8 cellular contexts compared by ENCODE assay signal in genomic region chr13:43879323-43880181, GRCh38. TPM values are rescaled to one million over a fixed set of nuclear protein-coding genes. Genes with fewer than 3 reads are reported as not detected.
DNase-seq lines count a peak whose midpoint lies in the region; ATAC-seq and TF ChIP-seq lines count a peak whose summit lies in the region.

Gene CCDC122 (minus strand): TSS chr13:43879740. CDS start chr13:43869376, 10,364 bp downstream.
Gene LACC1 (plus strand): TSS chr13:43879904. CDS start chr13:43880986, 1,082 bp downstream.

- no peaks in the 10 kb centered on the region for H3K36me3 ChIP-seq in HUES6 (ENCODE audit: control insufficient read depth, insufficient read depth, low read length)
- no peaks in the 10 kb centered on the region for H3K36me3 ChIP-seq in adrenal gland (replicated peaks in 1 of 2)
- H3K36me3 ChIP-seq in prostate gland, result no peaks in the 10 kb centered on the region

- H3K4me1 ChIP-seq in HUES6 (ENCODE audit: control insufficient read depth, insufficient read depth, low read length) (peaks cover 16% of the 10 kb centered on the region), adrenal gland (replicated peaks in 1 of 2) (peaks cover 11 to 26% of the 10 kb centered on the region in 2 donors), prostate gland (replicated peaks) (peaks cover 6% of the 10 kb centered on the region)

- H3K27ac ChIP-seq in HUES6 (ENCODE audit: low read depth, low read length), result peak within 1 kb of the TSS; percentile 61; the same call in 1 of the 2 replicates
- peak within 1 kb of the TSS; percentile 93 to 99 (median 97) for H3K27ac ChIP-seq in adrenal gland
- peak within 1 kb of the TSS; percentile 96 to 97 for H3K27ac ChIP-seq in prostate gland

- DNase-seq in DMS79 treated with DMSO at 0.1 percent for 48 hours (lab: John Stamatoyannopoulos, UW) (peak; percentile 42), T-cell (peak; percentile 42 to 80 (median 68)), adrenal gland (peak; percentile 83 to 92 (median 89)), left cardiac atrium (peak; percentile 91), prostate gland (ENCODE audit: low spot score) (peak; percentile 78), ureter (ENCODE audit: low spot score) (peak; percentile 84)

- H3K4me3 ChIP-seq in HUES6 (ENCODE audit: low read depth, low read length) (peak within 1 kb of the TSS; percentile 76), adrenal gland (peak within 1 kb of the TSS; percentile 1 to 96 (median 76)), prostate gland (peak within 1 kb of the TSS; percentile 80)

- TF ChIP-seq POLR2A in adrenal gland (IDR thresholded peaks at IDR 0.05) (peak; percentile 90 to 96), prostate gland (IDR thresholded peaks at IDR 0.05) (peak; percentile 68)

- CTCF ChIA-PET in T-cell (lab: Charles Lee), result interaction anchor here (0.6 to 1.1 kb wide), 5 partner anchors 15 to 1452 kb away, joined by 3 to 4 read pairs (median 3); no protein-coding TSS in a partner anchor

- peaks cover 0 to 12% of the 10 kb centered on the region in 2 donors for H3K27me3 Mint-ChIP-seq in T-cell

- intact Hi-C loops in adrenal gland (cut with DNase I) (no loop called here), left cardiac atrium (cut with DNase I) (loop anchor here in 1 of 2 donors (10.0 kb wide), 2 partner anchors 905 to 1285 kb away; no protein-coding TSS in a partner anchor), prostate gland (cut with DNase I) (loop anchor here (5.0 to 10.0 kb wide), 2 partner anchors 795 to 1282 kb away; no protein-coding TSS in a partner anchor)

- peak within 1 kb of the TSS; percentile 87 for H3K9ac ChIP-seq in HUES6 (ENCODE audit: low read length)

- H3K4me1 Mint-ChIP-seq in T-cell, result peaks cover 14 to 25% (median 24%) of the 10 kb centered on the region in 3 donors

- H3K36me3 Mint-ChIP-seq in T-cell, result no peaks in the 10 kb centered on the region

- peak within 1 kb of the TSS; percentile 66 to 88 for H3K27ac Mint-ChIP-seq in T-cell

- POLR2A ChIA-PET in T-cell (lab: Charles Lee), result no interaction called here

- H3K27me3 ChIP-seq in HUES6 (ENCODE audit: control insufficient read depth, insufficient read depth, low read length) (peaks cover 16% of the 10 kb centered on the region), adrenal gland (no peaks in the 10 kb centered on the region), prostate gland (replicated peaks; ENCODE audit: insufficient read depth) (no peaks in the 10 kb centered on the region)

- ATAC-seq in GM21367 (IDR thresholded peaks at IDR 0.05; ENCODE audit: unreplicated experiment), result peak; percentile 71
- ATAC-seq in T-cell (replicated peaks in 1 of 4), result peak; percentile 81 to 90 (median 82)
- peak; percentile 92 to 94 for ATAC-seq in left cardiac atrium

- peak within 1 kb of the TSS; percentile 85 to 88 (median 87) for H3K4me3 Mint-ChIP-seq in T-cell

- H3K9me3 Mint-ChIP-seq in T-cell, result no peaks in the 10 kb centered on the region

- TF ChIP-seq CTCF in adrenal gland (IDR thresholded peaks at IDR 0.05) (peak in 1 of 6 experiments; percentile 12), prostate gland (IDR thresholded peaks at IDR 0.05) (no peak)

- H3K9me3 ChIP-seq in HUES6 (ENCODE audit: control insufficient read depth, insufficient read depth, low read depth, low read length) (no peaks in the 10 kb centered on the region; the same call in 1 of the 2 replicates), adrenal gland (replicated peaks in 1 of 3) (no peaks in the 10 kb centered on the region), prostate gland (no peaks in the 10 kb centered on the region)

- 0 to 2% (median 2%) methylated on average over 31 to 96 of the region's 96 CpGs for WGBS in adrenal gland, 4 donors
- under 1% methylated on average over 93 of the region's 96 CpGs for WGBS in prostate gland

RNA-seq across cellular contexts. Expression of gene CCDC122, which starts in this region (rescaled TPM):
- 1 to 10 TPM in 2 of 5 donors, under 1 TPM in 3; 0.44 to 4.1 (median 0.78) TPM for total RNA-seq in T-cell
- total RNA-seq in adrenal gland, result 10 to 100 TPM in 1 of 8 donors, 1 to 10 TPM in 6, under 1 TPM in 1; 0.79 to 10.4 (median 5.9) TPM
- polyA plus RNA-seq in adrenal gland, result 10 to 100 TPM in 1 of 3 donors, 1 to 10 TPM in 2; 5.5 to 16.8 (median 6.5) TPM
- 10 to 100 TPM in 1 of 2 donors, 1 to 10 TPM in 1; 3.2 to 10.0 TPM for total RNA-seq in left cardiac atrium
- total RNA-seq in prostate gland, result 10 to 100 TPM; 13.8 to 14.1 TPM
- total RNA-seq in ureter, result 22.3 TPM

RNA-seq across cellular contexts. Expression of gene LACC1, which starts in this region (rescaled TPM):
- total RNA-seq in T-cell (1 to 10 TPM in 4 of 5 donors, under 1 TPM in 1; 0.50 to 3.2 (median 1.5) TPM), adrenal gland (10 to 100 TPM in 6 of 8 donors, 1 to 10 TPM in 2; 3.1 to 21.6 (median 12.8) TPM), left cardiac atrium (1 to 10 TPM; 5.5 to 7.5 TPM), prostate gland (10 to 100 TPM in 1 of 2 donors, 1 to 10 TPM in 1; 8.6 to 27.8 TPM), ureter (10.4 TPM)
- polyA plus RNA-seq in adrenal gland, result 1 to 10 TPM; 4.2 to 9.9 (median 7.6) TPM

Comparison
In these comparisons a context has a peak if more than half of its experiments do, and no peak if none do; other contexts are left out.
1. Peak in every context shown above with its lines: DNase-seq, ATAC-seq, H3K4me3 ChIP-seq and H3K27ac ChIP-seq.